In the genomic region with DNA sequence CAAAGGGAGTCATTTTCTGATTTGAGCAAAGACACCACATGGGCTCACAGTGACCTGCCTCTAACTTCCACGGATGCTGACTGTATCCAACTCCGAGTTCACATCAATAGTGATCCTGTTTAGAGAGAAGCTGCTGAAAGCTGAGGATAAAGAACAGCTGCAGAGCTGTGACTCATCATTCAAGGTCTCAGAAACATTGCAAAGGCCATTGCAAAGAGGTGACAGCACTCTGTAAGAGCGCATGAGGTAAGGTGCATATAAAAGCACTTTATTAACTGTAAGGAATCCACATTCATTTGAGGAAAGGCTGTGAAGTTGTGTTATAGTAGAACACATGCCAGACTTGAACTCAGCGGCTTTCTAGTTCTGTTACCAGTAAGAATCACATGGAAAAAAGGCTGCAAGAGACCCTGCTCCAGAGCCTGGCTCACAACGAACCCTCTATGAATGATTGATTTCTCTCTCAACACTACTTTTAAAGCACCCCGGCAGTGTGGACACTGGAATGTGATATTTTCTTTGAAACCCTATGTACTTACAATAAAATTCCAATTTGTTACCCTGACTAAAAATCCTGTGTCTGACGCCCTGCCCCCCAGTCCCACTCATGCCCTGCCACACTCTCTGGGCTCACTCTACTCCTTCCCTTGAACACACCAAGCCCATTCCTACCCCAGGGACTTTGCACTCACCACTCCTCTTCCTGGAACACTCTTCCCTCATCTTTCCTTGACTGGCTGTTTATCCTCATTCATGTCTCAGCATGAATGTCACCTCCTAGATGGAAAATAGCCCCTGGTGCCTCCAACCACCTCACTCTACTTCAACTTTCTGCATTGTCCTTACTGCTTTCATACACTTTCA, we compare ENCODE assay signal across 8 cellular contexts.
A peak's percentile ranks its signal among the peaks of the same experiment; 100 is the strongest.
DNase-seq lines count a peak whose midpoint lies in the region; ATAC-seq, FAIRE-seq and TF ChIP-seq lines count a peak whose summit lies in the region.

No MANE protein-coding gene starts in this region.

- H3K4me2 ChIP-seq in endothelial cell of umbilical vein (ENCODE audit: insufficient read depth, low read length) = no peak overlapping the region

- H3K9ac ChIP-seq in endothelial cell of umbilical vein (replicated peaks; ENCODE audit: extremely low read depth, insufficient read depth, low read length) = no peak overlapping the region

- dilution Hi-C loops in endothelial cell of umbilical vein (cut with MboI; ENCODE audit: extremely low pct_ligation_motif_present, low sequenced_read_pairs) = no loop called here

- no peaks in the 10 kb centered on the region for H3K4me1 ChIP-seq in endothelial cell of umbilical vein (ENCODE audit: control insufficient read depth, extremely low read depth, insufficient read depth, low read length)

- CTCF ChIA-PET in endothelial cell of umbilical vein (lab: Charles Lee) = interaction anchor here (0.7 to 1.3 kb wide), 5 partner anchors 14 to 219 kb away, joined by 3 read pairs; no protein-coding TSS in a partner anchor

- H3K4me3 ChIP-seq in endothelial cell of umbilical vein (replicated peaks in 1 of 3; ENCODE audit: insufficient read depth in 1 of 3, low read depth in 1 of 3, low read length in 3 of 3) (no peak overlapping the region), dorsolateral prefrontal cortex (no peak overlapping the region)

- TF ChIP-seq POLR2A in endothelial cell of umbilical vein (IDR thresholded peaks at IDR 0.05; ENCODE audit: low read depth, low read length) = no peak

- no peaks in the 10 kb centered on the region for H3K79me2 ChIP-seq in endothelial cell of umbilical vein (ENCODE audit: control insufficient read depth, insufficient read depth, low read length)

- TF ChIP-seq CTCF in endothelial cell of umbilical vein (IDR thresholded peaks at IDR 0.05; ENCODE audit: extremely low read depth in 1 of 2, insufficient read depth in 1 of 2, low read depth in 1 of 2, low read length in 2 of 2) (no peak), dorsolateral prefrontal cortex (IDR thresholded peaks at IDR 0.05 in 54 of 56, conservative IDR thresholded peaks at IDR 0.05 in 2 of 56; ENCODE audit: low read depth in 1 of 56, partially characterized antibody in 56 of 56) (no peak)

- intact Hi-C loops in endothelial cell of umbilical vein (cut with micrococcal nuclease) = no loop called here
- intact Hi-C loops in dorsolateral prefrontal cortex (cut with DNase I) = no loop called here

- no peak for ATAC-seq in GM19463 (IDR thresholded peaks at IDR 0.05; ENCODE audit: unreplicated experiment)

- no peaks in the 10 kb centered on the region for H3K9me3 ChIP-seq in endothelial cell of umbilical vein (replicated peaks; ENCODE audit: control insufficient read depth, insufficient read depth, low read length)

- no peaks in the 10 kb centered on the region for H4K20me1 ChIP-seq in endothelial cell of umbilical vein (replicated peaks; ENCODE audit: control insufficient read depth, extremely low read depth, insufficient read depth, low read length)

- no peak overlapping the region for H3K27ac ChIP-seq in endothelial cell of umbilical vein (ENCODE audit: insufficient read depth, low read depth, low read length)
- H3K27ac ChIP-seq in dorsolateral prefrontal cortex = peak overlapping the region in 3 of 59 donors; percentile 5 to 56 (median 31)

- no peaks in the 10 kb centered on the region for H3K36me3 ChIP-seq in endothelial cell of umbilical vein (ENCODE audit: control insufficient read depth in 2 of 2, extremely low read depth in 1 of 2, insufficient read depth in 2 of 2, low read length in 2 of 2)

- peak; percentile 84 for DNase-seq in EL
- DNase-seq in NCI-H69 (lab: John Stamatoyannopoulos, UW) = peak; percentile 58
- DNase-seq in endothelial cell of umbilical vein (ENCODE audit: low read depth, low spot score) = peak; percentile 10
- DNase-seq in myocyte (ENCODE audit: low read depth) = peak; percentile 96
- DNase-seq in dorsolateral prefrontal cortex = no peak
- no peak for DNase-seq in activated effector memory CD4-positive, alpha-beta T cell treated with Interleukin-2 at 50 U/mL for 16 hours
- no peak for DNase-seq in DMS153 (lab: John Stamatoyannopoulos, UW)

- H3K27me3 ChIP-seq in endothelial cell of umbilical vein (ENCODE audit: control insufficient read depth in 2 of 2, insufficient read depth in 2 of 2, low read length in 2 of 2) (peaks cover 5 to 6% of the 10 kb centered on the region in 2 experiments), dorsolateral prefrontal cortex (no peaks in the 10 kb centered on the region)

- H2AFZ ChIP-seq in endothelial cell of umbilical vein (ENCODE audit: low read depth, low read length) = no peak overlapping the region

- H3K9me1 ChIP-seq in endothelial cell of umbilical vein (replicated peaks; ENCODE audit: control insufficient read depth, extremely low read depth, insufficient read depth, low read length) = no peaks in the 10 kb centered on the region

- no TSS peak for BruUV-seq in endothelial cell of umbilical vein (replicated peaks; lab: Mats Ljungman, UMichigan)

- no peak for FAIRE-seq in endothelial cell of umbilical vein (lab: Jason Lieb, UNC)

- POLR2A ChIA-PET in endothelial cell of umbilical vein (lab: Charles Lee) = no interaction called here

TF ChIP-seq in endothelial cell of umbilical vein, 7 proteins besides CTCF, POLR2A, EP300 and RAD21:
- no peak for TF ChIP-seq FOS (IDR thresholded peaks at IDR 0.05; ENCODE audit: borderline replicate concordance, insufficient read depth, low read length)
- TF ChIP-seq, protein P1, sequence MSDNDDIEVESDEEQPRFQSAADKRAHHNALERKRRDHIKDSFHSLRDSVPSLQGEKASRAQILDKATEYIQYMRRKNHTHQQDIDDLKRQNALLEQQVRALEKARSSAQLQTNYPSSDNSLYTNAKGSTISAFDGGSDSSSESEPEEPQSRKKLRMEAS (IDR thresholded peaks at IDR 0.05; ENCODE audit: insufficient read depth, insufficient read length) = no peak

Comparison
In these comparisons a context has a peak if more than half of its experiments do, and no peak if none do; other contexts are left out.
1. DNase-seq: peak in EL (single experiment), NCI-H69 (single experiment), endothelial cell of umbilical vein (single experiment) and myocyte (single experiment); none in dorsolateral prefrontal cortex (0 of 10), activated effector memory CD4-positive, alpha-beta T cell treated with Interleukin-2 at 50 U/mL for 16 hours (single experiment) and DMS153 (single experiment).